ENCODE assay signal across 17 cellular contexts in genomic region chr18:66727991-66728390, GRCh38.
"Had no signal": no experiment of that assay in that cellular context is flagged by ENCODE, and none has a peak within 500 bp of the region (broad histone marks: within the 10 kb centered on the region; RNA-seq: fewer than 3 reads in every experiment).

No MANE protein-coding gene starts in this region.

- H3K27me3 ChIP-seq: esophagus muscularis mucosa, ovary, suprapubic skin, upper lobe of left lung had no signal

- ATAC-seq: activated CD8-positive, alpha-beta T cell treated with anti-CD3 and anti-CD28 coated beads for 36 hours; activated T-cell treated with anti-CD3 and anti-CD28 coated beads, Interleukin-2, amount 50 U/mL, for 72 hours; stimulated activated naive CD8-positive, alpha-beta T cell treated with anti-CD3 and anti-CD28 coated beads, Interleukin-15, Interleukin-2, amounts not matched to agents 100 U/mL and 50 U/mL, for 24 hours had no signal

- H3K4me1 ChIP-seq: esophagus muscularis mucosa, suprapubic skin had no signal

- H3K36me3 ChIP-seq: esophagus muscularis mucosa, ovary, suprapubic skin, upper lobe of left lung had no signal

- H3K27ac ChIP-seq: esophagus muscularis mucosa, ovary, suprapubic skin, upper lobe of left lung had no signal

- H3K9me3 ChIP-seq: esophagus muscularis mucosa, ovary, suprapubic skin, upper lobe of left lung had no signal

- DNase-seq: activated CD8-positive, alpha-beta memory T cell treated with anti-CD3 and anti-CD28 coated beads, Interleukin-2, amount 50 U/mL, for 4 hours; activated CD8-positive, alpha-beta T cell treated with anti-CD3 and anti-CD28 coated beads for 36 hours; activated gamma-delta T cell treated with Interleukin-2 at 50 U/mL for 16 hours; activated naive CD8-positive, alpha-beta T cell treated with anti-CD3 and anti-CD28 coated beads, Interleukin-2, amount 10 ng/mL, durations not matched to agents 7 days and 5 days; activated T-cell treated with anti-CD3 and anti-CD28 coated beads, Interleukin-2, amount 50 U/mL, for 72 hours; anterior cingulate cortex; foreskin fibroblast; mesenchymal stem cell; nephron progenitor cell; ovary; stimulated activated CD4-positive, alpha-beta T cell treated with anti-CD3 and anti-CD28 coated beads, Interleukin-2, amount 100 ng/mL, for 48 hours; stimulated activated CD8-positive, alpha-beta memory T cell treated with anti-CD3 and anti-CD28 coated beads, Interleukin-4, amount 100 ng/mL, for 48 hours; stimulated activated naive CD8-positive, alpha-beta T cell treated with anti-CD3 and anti-CD28 coated beads, Interleukin-15, Interleukin-2, amounts not matched to agents 100 U/mL and 50 U/mL, for 24 hours; T-helper 9 cell; upper lobe of left lung had no signal

- H3K4me3 ChIP-seq: esophagus muscularis mucosa, ovary, suprapubic skin, upper lobe of left lung had no signal
